ENCODE assay signal across 2 cellular contexts in genomic region chr12:105228494-105228893, GRCh38.
A peak's percentile ranks its signal among the peaks of the same experiment; 100 is the strongest.
TF ChIP-seq lines count a peak whose summit lies in the region.

No MANE protein-coding gene starts in this region.

TF ChIP-seq in SK-N-SH, 30 proteins besides CTCF, POLR2A, EP300 and RAD21 (continued from another document):
- peak; percentile 41 for TF ChIP-seq PBX3 (IDR thresholded peaks at IDR 0.05)

TF ChIP-seq in SK-N-SH treated with all-trans-retinoic acid at 6 μM for 48 hours, 23 proteins besides CTCF, POLR2A, EP300 and RAD21 (continued from another document):
- TF ChIP-seq POU6F1 (CRISPR knock-in tag; IDR thresholded peaks at IDR 0.05; ENCODE audit: borderline replicate concordance, low read depth) = no peak
- no peak for TF ChIP-seq ZNF565 (CRISPR knock-in tag; conservative IDR thresholded peaks at IDR 0.05; ENCODE audit: low read depth)
- no peak for TF ChIP-seq ISL1 (CRISPR knock-in tag; IDR thresholded peaks at IDR 0.05)
- TF ChIP-seq OSR1 (CRISPR knock-in tag; IDR thresholded peaks at IDR 0.05) = no peak
- TF ChIP-seq CSDC2 (CRISPR knock-in tag; IDR thresholded peaks at IDR 0.05) = no peak
- TF ChIP-seq ZFP30 (CRISPR knock-in tag; IDR thresholded peaks at IDR 0.05) = no peak
- TF ChIP-seq PATZ1 (CRISPR knock-in tag; IDR thresholded peaks at IDR 0.05; ENCODE audit: borderline replicate concordance) = no peak
